Comparison of ENCODE assay signal across 1 cellular context in the genomic region with DNA sequence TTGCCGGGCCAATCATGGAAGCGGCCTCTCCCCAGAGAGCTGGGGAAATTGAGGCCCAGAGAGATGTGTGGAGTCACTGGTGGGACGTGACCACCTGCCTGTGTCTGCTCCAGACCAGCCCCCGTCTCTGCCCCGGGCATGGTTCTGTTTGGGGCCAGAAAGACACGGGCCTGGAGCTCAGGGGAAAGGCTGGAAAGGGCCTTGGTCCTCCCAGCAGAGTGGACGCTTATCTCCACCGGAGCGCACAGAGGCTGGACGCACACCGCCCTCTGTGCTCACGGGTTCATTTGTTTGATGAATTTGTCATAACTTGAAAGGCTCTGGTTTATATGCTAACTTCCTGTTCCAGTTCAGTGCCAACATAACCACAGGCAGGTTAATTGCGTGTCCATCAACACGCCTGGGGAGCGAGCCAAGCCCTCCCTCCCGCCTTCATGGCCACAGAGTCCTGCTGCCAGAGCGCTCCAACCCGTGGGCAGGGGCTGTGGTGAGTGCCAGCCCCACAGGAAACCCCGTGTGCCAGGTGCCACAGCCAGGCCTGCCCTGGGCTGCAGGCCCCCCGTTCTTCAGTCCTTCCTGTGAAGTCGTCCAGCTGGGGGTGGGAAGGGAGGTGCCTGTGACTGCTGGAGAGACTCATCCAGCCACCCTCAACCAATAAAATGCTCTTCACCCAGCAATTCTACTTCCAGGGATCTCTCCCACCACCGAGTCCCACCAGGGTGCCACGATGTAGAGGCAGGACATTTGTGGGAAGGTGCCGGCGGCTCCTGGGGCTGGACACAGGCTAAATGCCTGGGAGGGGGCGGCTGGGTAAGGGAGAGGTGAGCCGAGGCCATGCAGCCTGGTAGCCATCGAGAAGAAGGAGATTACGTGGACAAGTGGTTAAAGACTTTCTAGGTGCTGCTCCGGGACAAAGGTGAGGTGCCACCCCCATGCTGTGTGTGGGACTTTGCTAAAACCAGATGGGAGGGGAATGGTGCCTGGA.
TF ChIP-seq lines count a peak whose summit lies in the region.

No MANE protein-coding gene starts in this region.

TF ChIP-seq in SK-N-SH, 30 proteins besides CTCF, POLR2A, EP300 and RAD21 (continued from another document):
- TF ChIP-seq TEAD4 (IDR thresholded peaks at IDR 0.05; ENCODE audit: borderline replicate concordance, insufficient read depth): no peak
- no peak for TF ChIP-seq SIN3A (IDR thresholded peaks at IDR 0.05; ENCODE audit: borderline replicate concordance, low read depth, low read length)
- no peak for TF ChIP-seq POLR2AphosphoS5 (IDR thresholded peaks at IDR 0.05; ENCODE audit: low read depth, low read length)
- no peak for TF ChIP-seq EZH2phosphoT487 (IDR thresholded peaks at IDR 0.05; ENCODE audit: borderline replicate concordance, low read depth)
- TF ChIP-seq, protein P1, sequence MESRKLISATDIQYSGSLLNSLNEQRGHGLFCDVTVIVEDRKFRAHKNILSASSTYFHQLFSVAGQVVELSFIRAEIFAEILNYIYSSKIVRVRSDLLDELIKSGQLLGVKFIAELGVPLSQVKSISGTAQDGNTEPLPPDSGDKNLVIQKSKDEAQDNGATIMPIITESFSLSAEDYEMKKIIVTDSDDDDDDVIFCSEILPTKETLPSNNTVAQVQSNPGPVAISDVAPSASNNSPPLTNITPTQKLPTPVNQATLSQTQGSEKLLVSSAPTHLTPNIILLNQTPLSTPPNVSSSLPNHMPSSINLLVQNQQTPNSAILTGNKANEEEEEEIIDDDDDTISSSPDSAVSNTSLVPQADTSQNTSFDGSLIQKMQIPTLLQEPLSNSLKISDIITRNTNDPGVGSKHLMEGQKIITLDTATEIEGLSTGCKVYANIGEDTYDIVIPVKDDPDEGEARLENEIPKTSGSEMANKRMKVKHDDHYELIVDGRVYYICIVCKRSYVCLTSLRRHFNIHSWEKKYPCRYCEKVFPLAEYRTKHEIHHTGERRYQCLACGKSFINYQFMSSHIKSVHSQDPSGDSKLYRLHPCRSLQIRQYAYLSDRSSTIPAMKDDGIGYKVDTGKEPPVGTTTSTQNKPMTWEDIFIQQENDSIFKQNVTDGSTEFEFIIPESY (IDR thresholded peaks at IDR 0.05; ENCODE audit: borderline replicate concordance, low read depth): no peak
- no peak for TF ChIP-seq RFX5 (IDR thresholded peaks at IDR 0.05; ENCODE audit: low read length)
